In genomic region chr2:11824901-11825592, GRCh38 we compare ENCODE assay signal across 16 cellular contexts.
DNase-seq lines count a peak whose midpoint lies in the region; ATAC-seq, FAIRE-seq and TF ChIP-seq lines count a peak whose summit lies in the region.
"Had no signal": no experiment of that assay in that cellular context is flagged by ENCODE, and none has a peak within 500 bp of the region (broad histone marks: within the 10 kb centered on the region; RNA-seq: fewer than 3 reads in every experiment).

No MANE protein-coding gene starts in this region.

- H3K4me1 ChIP-seq in HepG2 (ENCODE audit: insufficient read depth, low read length) (peaks cover 54% of the 10 kb centered on the region), right lobe of liver (peaks cover 0 to 13% (median 5%) of the 10 kb centered on the region in 4 donors), gastroesophageal sphincter (peaks cover 5 to 14% (median 12%) of the 10 kb centered on the region in 3 donors)

- H3K27me3 ChIP-seq in HepG2 (ENCODE audit: control insufficient read depth in 1 of 2, insufficient read depth in 2 of 2, low read length in 2 of 2) (no peaks in the 10 kb centered on the region; a peak in 1 of 5 replicates), right lobe of liver (no peaks in the 10 kb centered on the region), gastroesophageal sphincter (no peaks in the 10 kb centered on the region)

- POLR2A ChIA-PET in HepG2 (lab: Yijun Ruan, JAX) = no interaction called here

- ATAC-seq in HepG2 (no peak), right lobe of liver (no peak), gastroesophageal sphincter (no peak)

- H2AFZ ChIP-seq in HepG2 (ENCODE audit: low read length) = no peak overlapping the region

- H3K27ac Mint-ChIP-seq in osteocyte (ENCODE audit: unreplicated experiment) (peak overlapping the region; percentile 38), CD14-positive monocyte (no peak overlapping the region)
- H3K27ac Mint-ChIP-seq: CD4-positive, alpha-beta memory T cell had no signal

- TF ChIP-seq EP300 in HepG2 (IDR thresholded peaks at IDR 0.05; ENCODE audit: low read depth in 2 of 2, low read length in 2 of 2) = no peak
- no peak for TF ChIP-seq EP300 in HepG2 (CRISPR knock-in tag; IDR thresholded peaks at IDR 0.05; ENCODE audit: borderline replicate concordance)
- TF ChIP-seq EP300 in gastroesophageal sphincter (IDR thresholded peaks at IDR 0.05) = no peak

- no peak for DNase-seq in HepG2 (ENCODE audit: low spot score)
- DNase-seq in right lobe of liver = no peak
- DNase-seq in fibroblast of villous mesenchyme (ENCODE audit: low read depth) = peak; percentile 36
- DNase-seq in osteocyte (ENCODE audit: extremely low spot score, unreplicated experiment) = no peak
- DNase-seq in GDM1 (lab: John Stamatoyannopoulos, UW) = no peak
- DNase-seq in CD14-positive monocyte (ENCODE audit: low spot score) = no peak
- DNase-seq in NCI-H2029 treated with DMSO at 0.1 percent for 48 hours (lab: John Stamatoyannopoulos, UW) = no peak
- DNase-seq: ACHN; CD4-positive, alpha-beta memory T cell; DND-41; GF-D8; NCI-H1436; NCI-H2081 treated with DMSO at 0.1 percent for 48 hours; NCI-H345 had no signal

- H3K27me3 Mint-ChIP-seq in osteocyte (ENCODE audit: unreplicated experiment) = no peaks in the 10 kb centered on the region
- peaks cover 3 to 7% (median 6%) of the 10 kb centered on the region in 3 donors for H3K27me3 Mint-ChIP-seq in CD14-positive monocyte (ENCODE audit: low read depth in 3 of 3)
- H3K27me3 Mint-ChIP-seq: CD4-positive, alpha-beta memory T cell had no signal

- H3K4me3 Mint-ChIP-seq in osteocyte (ENCODE audit: unreplicated experiment) (no peak overlapping the region), CD14-positive monocyte (no peak overlapping the region)
- H3K4me3 Mint-ChIP-seq: CD4-positive, alpha-beta memory T cell had no signal

- TF ChIP-seq CTCF in HepG2 (CRISPR knock-in tag; IDR thresholded peaks at IDR 0.05) = no peak
- TF ChIP-seq CTCF in right lobe of liver (IDR thresholded peaks at IDR 0.05) = no peak
- TF ChIP-seq CTCF in fibroblast of villous mesenchyme (IDR thresholded peaks at IDR 0.05; ENCODE audit: insufficient read depth, low read depth, low read length) = no peak
- no peak for TF ChIP-seq CTCF in osteocyte (IDR thresholded peaks at IDR 0.05)
- no peak for TF ChIP-seq CTCF in CD14-positive monocyte (IDR thresholded peaks at IDR 0.05)
- no peak for TF ChIP-seq CTCF in gastroesophageal sphincter (IDR thresholded peaks at IDR 0.05)

- H3K4me2 ChIP-seq in HepG2 (ENCODE audit: low read depth, low read length) = no peak overlapping the region

- H4K20me1 ChIP-seq in HepG2 (ENCODE audit: insufficient read depth, low read length) = no peaks in the 10 kb centered on the region

- in situ Hi-C loops in HepG2 (cut with HindIII; ENCODE audit: extremely low pct_ligation_motif_present, low pct_unique_long_range_greater_than_20kb) = no loop called here

- no TSS peak for BruUV-seq in HepG2 (replicated peaks; lab: Mats Ljungman, UMichigan)

- CTCF ChIA-PET in HepG2 (lab: Yijun Ruan, JAX; ENCODE audit: low intra/inter-chr PET ratio, low total read pairs) = no interaction called here

- H3K9me3 Mint-ChIP-seq in osteocyte (ENCODE audit: unreplicated experiment) = no peaks in the 10 kb centered on the region
- H3K9me3 Mint-ChIP-seq in CD14-positive monocyte = peaks cover 0 to 5% (median 2%) of the 10 kb centered on the region in 7 donors
- H3K9me3 Mint-ChIP-seq: CD4-positive, alpha-beta memory T cell had no signal

- H3K4me3 ChIP-seq in HepG2 (replicated peaks in 1 of 3; ENCODE audit: insufficient read depth in 1 of 3, low read depth in 2 of 3, low read length in 3 of 3) = no peak overlapping the region
- H3K4me3 ChIP-seq in right lobe of liver = no peak overlapping the region
- no peak overlapping the region for H3K4me3 ChIP-seq in fibroblast of villous mesenchyme (ENCODE audit: low read depth, low read length)
- no peak overlapping the region for H3K4me3 ChIP-seq in gastroesophageal sphincter

- H3K9ac ChIP-seq in HepG2 (ENCODE audit: insufficient read depth, low read depth, low read length) = no peak overlapping the region

- TF ChIP-seq RAD21 in HepG2 (CRISPR knock-in tag; IDR thresholded peaks at IDR 0.05) = no peak

- 95% methylated on average over 14 of the region's 14 CpGs for WGBS in HepG2 (ENCODE audit: low lambda C conversion rate)
- WGBS in right lobe of liver (ENCODE audit: insufficient coverage, low coverage, low lambda C conversion rate, missing lambda C conversion rate) = 88% methylated on average over 10 of the region's 14 CpGs
- 62 to 94% methylated on average over 5 of the region's 14 CpGs for WGBS in gastroesophageal sphincter (ENCODE audit: low coverage in 1 of 2), 2 donors

- no peak for FAIRE-seq in HepG2 (lab: Jason Lieb, UNC)
- FAIRE-seq: GM19239 had no signal

- H3K36me3 ChIP-seq in HepG2 (replicated peaks in 1 of 2; ENCODE audit: control insufficient read depth in 1 of 2, insufficient read depth in 2 of 2, low read length in 2 of 2) (peaks cover 0 to 19% of the 10 kb centered on the region in 2 experiments; a peak in 3 of 5 replicates), right lobe of liver (peaks cover 0 to 51% (median 16%) of the 10 kb centered on the region in 4 donors), gastroesophageal sphincter (peaks cover 0 to 79% of the 10 kb centered on the region in 2 donors)

- H3K36me3 Mint-ChIP-seq in osteocyte (ENCODE audit: unreplicated experiment) (peaks cover 23% of the 10 kb centered on the region), CD14-positive monocyte (peaks cover 72 to 81% of the 10 kb centered on the region in 2 donors)

- intact Hi-C loops in HepG2 (cut with micrococcal nuclease; ENCODE audit: unreplicated experiment) = no loop called here
- intact Hi-C loops in right lobe of liver (cut with DNase I) = no loop called here
- intact Hi-C loops in CD14-positive monocyte (cut with micrococcal nuclease) = no loop called here

- TF ChIP-seq POLR2A in HepG2 (IDR thresholded peaks at IDR 0.05; ENCODE audit: insufficient read depth in 1 of 2, low read depth in 2 of 2, low read length in 2 of 2) = no peak
- no peak for TF ChIP-seq POLR2A in right lobe of liver (IDR thresholded peaks at IDR 0.05)
- TF ChIP-seq POLR2A in gastroesophageal sphincter (IDR thresholded peaks at IDR 0.05) = no peak

- H3K4me1 Mint-ChIP-seq in osteocyte (ENCODE audit: unreplicated experiment) = peaks cover 20% of the 10 kb centered on the region
- peaks cover 14% of the 10 kb centered on the region for H3K4me1 Mint-ChIP-seq in CD14-positive monocyte

- no peaks in the 10 kb centered on the region for H3K79me2 ChIP-seq in HepG2 (ENCODE audit: insufficient read depth, low read length)

- H3K27ac ChIP-seq in HepG2 (ENCODE audit: extremely low read length, insufficient read depth, low read length) = no peak overlapping the region
- H3K27ac ChIP-seq in right lobe of liver = no peak overlapping the region
- H3K27ac ChIP-seq in gastroesophageal sphincter = no peak overlapping the region

- H3K9me3 ChIP-seq in HepG2 (ENCODE audit: low read length) = no peaks in the 10 kb centered on the region
- no peaks in the 10 kb centered on the region for H3K9me3 ChIP-seq in right lobe of liver
- no peaks in the 10 kb centered on the region for H3K9me3 ChIP-seq in gastroesophageal sphincter

TF ChIP-seq in HepG2, 621 proteins besides CTCF, POLR2A, EP300 and RAD21:
- TF ChIP-seq ZMYM2 (CRISPR knock-in tag; IDR thresholded peaks at IDR 0.05) (no peak), PHF8 (CRISPR knock-in tag; IDR thresholded peaks at IDR 0.05) (no peak), MAFF (IDR thresholded peaks at IDR 0.05; ENCODE audit: low read depth, low read length) (peak; percentile 74), HDAC1 (CRISPR knock-in tag; IDR thresholded peaks at IDR 0.05) (no peak), GABPA (IDR thresholded peaks at IDR 0.05; ENCODE audit: low read depth, low read length) (no peak), GABPA (CRISPR knock-in tag; IDR thresholded peaks at IDR 0.05; ENCODE audit: low read depth) (no peak), BRD4 (CRISPR knock-in tag; IDR thresholded peaks at IDR 0.05) (no peak), MAFK (conservative IDR thresholded peaks at IDR 0.05 in 1 of 2, IDR thresholded peaks at IDR 0.05 in 1 of 2; ENCODE audit: low read length in 2 of 2) (peak; percentile 70 to 86)
